In genomic region chr20:36472656-36473071, GRCh38 we compare ENCODE assay signal across 1 cellular context.
A peak's percentile ranks its signal among the peaks of the same experiment; 100 is the strongest.
TF ChIP-seq lines count a peak whose summit lies in the region.

No MANE protein-coding gene starts in this region.

TF ChIP-seq in HEK293, 187 proteins besides CTCF, POLR2A, EP300 and RAD21 (continued from another document):
- TF ChIP-seq PRDM10 (tag by site-specific recombination; IDR thresholded peaks at IDR 0.05) = peak; percentile 61; the same call in 1 of the 2 replicates
- TF ChIP-seq SP2 (tag by site-specific recombination; IDR thresholded peaks at IDR 0.05) = peak; percentile 67
- no peak for TF ChIP-seq KLF16 (tag by site-specific recombination; IDR thresholded peaks at IDR 0.05)
- TF ChIP-seq GLIS2 (tag by site-specific recombination; IDR thresholded peaks at IDR 0.05) = peak; percentile 55; the same call in 1 of the 2 replicates
- TF ChIP-seq ZNF658 (tag by site-specific recombination; IDR thresholded peaks at IDR 0.05) = no peak
- peak; percentile 48; the same call in 1 of the 2 replicates for TF ChIP-seq SP3 (tag by site-specific recombination; IDR thresholded peaks at IDR 0.05)
- TF ChIP-seq KLF1 (tag by site-specific recombination; IDR thresholded peaks at IDR 0.05) = peak; percentile 55
- peak; percentile 36; the same call in 1 of the 2 replicates for TF ChIP-seq IKZF3 (tag by site-specific recombination; IDR thresholded peaks at IDR 0.05)
- TF ChIP-seq ZNF776 (tag by site-specific recombination; IDR thresholded peaks at IDR 0.05; ENCODE audit: borderline replicate concordance) = no peak
- TF ChIP-seq ZNF692 (tag by site-specific recombination; IDR thresholded peaks at IDR 0.05) = peak; percentile 71
- TF ChIP-seq KLF9 (tag by site-specific recombination; IDR thresholded peaks at IDR 0.05; ENCODE audit: low read depth) = peak; percentile 76
- TF ChIP-seq ZBTB17 (tag by site-specific recombination; IDR thresholded peaks at IDR 0.05) = peak; percentile 31; the same call in 1 of the 2 replicates
- peak; percentile 50; the same call in 1 of the 2 replicates for TF ChIP-seq ZFP69B (tag by site-specific recombination; IDR thresholded peaks at IDR 0.05)
